ENCODE assay signal across 1 cellular context in the genomic region with DNA sequence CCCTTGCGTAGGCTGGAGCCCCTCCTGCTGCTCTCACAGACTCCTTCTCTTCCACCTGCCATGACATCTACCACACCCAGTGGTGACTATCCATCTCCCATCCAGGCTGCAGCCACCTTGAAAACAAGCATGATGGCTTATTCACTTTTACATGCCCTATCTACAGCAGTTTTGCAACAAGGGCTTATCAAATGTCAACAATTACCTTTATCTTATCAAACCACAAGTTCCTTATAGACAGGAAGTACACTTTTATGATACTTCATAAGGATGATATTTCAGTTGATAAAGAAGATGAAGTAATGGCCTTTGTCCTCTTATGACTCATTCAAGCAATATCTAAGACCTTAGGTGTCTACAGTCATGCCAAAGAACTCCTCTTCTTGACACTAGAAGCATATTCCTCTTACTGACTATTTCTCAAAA.
TF ChIP-seq lines count a peak whose summit lies in the region.

No MANE protein-coding gene starts in this region.

TF ChIP-seq in K562, 482 proteins besides CTCF, POLR2A, EP300 and RAD21 (continued from another document and continues in another):
- TF ChIP-seq, protein P1, sequence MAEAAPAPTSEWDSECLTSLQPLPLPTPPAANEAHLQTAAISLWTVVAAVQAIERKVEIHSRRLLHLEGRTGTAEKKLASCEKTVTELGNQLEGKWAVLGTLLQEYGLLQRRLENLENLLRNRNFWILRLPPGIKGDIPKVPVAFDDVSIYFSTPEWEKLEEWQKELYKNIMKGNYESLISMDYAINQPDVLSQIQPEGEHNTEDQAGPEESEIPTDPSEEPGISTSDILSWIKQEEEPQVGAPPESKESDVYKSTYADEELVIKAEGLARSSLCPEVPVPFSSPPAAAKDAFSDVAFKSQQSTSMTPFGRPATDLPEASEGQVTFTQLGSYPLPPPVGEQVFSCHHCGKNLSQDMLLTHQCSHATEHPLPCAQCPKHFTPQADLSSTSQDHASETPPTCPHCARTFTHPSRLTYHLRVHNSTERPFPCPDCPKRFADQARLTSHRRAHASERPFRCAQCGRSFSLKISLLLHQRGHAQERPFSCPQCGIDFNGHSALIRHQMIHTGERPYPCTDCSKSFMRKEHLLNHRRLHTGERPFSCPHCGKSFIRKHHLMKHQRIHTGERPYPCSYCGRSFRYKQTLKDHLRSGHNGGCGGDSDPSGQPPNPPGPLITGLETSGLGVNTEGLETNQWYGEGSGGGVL (CRISPR knock-in tag; IDR thresholded peaks at IDR 0.05) = no peak
- TF ChIP-seq ZNF717 (CRISPR knock-in tag; IDR thresholded peaks at IDR 0.05) = no peak
- no peak for TF ChIP-seq KDM5B (IDR thresholded peaks at IDR 0.05; ENCODE audit: insufficient replicate concordance, low read depth, low read length)
- no peak for TF ChIP-seq NFXL1 (CRISPR knock-in tag; IDR thresholded peaks at IDR 0.05)
- TF ChIP-seq CSDE1 (IDR thresholded peaks at IDR 0.05) = no peak
- TF ChIP-seq, protein P2, sequence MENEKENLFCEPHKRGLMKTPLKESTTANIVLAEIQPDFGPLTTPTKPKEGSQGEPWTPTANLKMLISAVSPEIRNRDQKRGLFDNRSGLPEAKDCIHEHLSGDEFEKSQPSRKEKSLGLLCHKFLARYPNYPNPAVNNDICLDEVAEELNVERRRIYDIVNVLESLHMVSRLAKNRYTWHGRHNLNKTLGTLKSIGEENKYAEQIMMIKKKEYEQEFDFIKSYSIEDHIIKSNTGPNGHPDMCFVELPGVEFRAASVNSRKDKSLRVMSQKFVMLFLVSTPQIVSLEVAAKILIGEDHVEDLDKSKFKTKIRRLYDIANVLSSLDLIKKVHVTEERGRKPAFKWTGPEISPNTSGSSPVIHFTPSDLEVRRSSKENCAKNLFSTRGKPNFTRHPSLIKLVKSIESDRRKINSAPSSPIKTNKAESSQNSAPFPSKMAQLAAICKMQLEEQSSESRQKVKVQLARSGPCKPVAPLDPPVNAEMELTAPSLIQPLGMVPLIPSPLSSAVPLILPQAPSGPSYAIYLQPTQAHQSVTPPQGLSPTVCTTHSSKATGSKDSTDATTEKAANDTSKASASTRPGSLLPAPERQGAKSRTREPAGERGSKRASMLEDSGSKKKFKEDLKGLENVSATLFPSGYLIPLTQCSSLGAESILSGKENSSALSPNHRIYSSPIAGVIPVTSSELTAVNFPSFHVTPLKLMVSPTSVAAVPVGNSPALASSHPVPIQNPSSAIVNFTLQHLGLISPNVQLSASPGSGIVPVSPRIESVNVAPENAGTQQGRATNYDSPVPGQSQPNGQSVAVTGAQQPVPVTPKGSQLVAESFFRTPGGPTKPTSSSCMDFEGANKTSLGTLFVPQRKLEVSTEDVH (IDR thresholded peaks at IDR 0.05; ENCODE audit: low read depth, partially characterized antibody) = no peak
- no peak for TF ChIP-seq CBX5 (IDR thresholded peaks at IDR 0.05; ENCODE audit: borderline replicate concordance, low read depth)
- no peak for TF ChIP-seq CBX8 (IDR thresholded peaks at IDR 0.05; ENCODE audit: borderline replicate concordance, extremely low read depth, low read depth, low read length, poor library complexity, severe bottlenecking)
- no peak for TF ChIP-seq HMG20B (CRISPR knock-in tag; IDR thresholded peaks at IDR 0.05)
- no peak for TF ChIP-seq HDAC3 (IDR thresholded peaks at IDR 0.05; ENCODE audit: borderline replicate concordance, partially characterized antibody)
- no peak for TF ChIP-seq ZBED1 (IDR thresholded peaks at IDR 0.05)
- no peak for TF ChIP-seq PML (IDR thresholded peaks at IDR 0.05; ENCODE audit: low read length)
- no peak for TF ChIP-seq NCOA6 (IDR thresholded peaks at IDR 0.05)
- TF ChIP-seq ZNF444 (CRISPR knock-in tag; IDR thresholded peaks at IDR 0.05) = no peak
- TF ChIP-seq, protein P3, sequence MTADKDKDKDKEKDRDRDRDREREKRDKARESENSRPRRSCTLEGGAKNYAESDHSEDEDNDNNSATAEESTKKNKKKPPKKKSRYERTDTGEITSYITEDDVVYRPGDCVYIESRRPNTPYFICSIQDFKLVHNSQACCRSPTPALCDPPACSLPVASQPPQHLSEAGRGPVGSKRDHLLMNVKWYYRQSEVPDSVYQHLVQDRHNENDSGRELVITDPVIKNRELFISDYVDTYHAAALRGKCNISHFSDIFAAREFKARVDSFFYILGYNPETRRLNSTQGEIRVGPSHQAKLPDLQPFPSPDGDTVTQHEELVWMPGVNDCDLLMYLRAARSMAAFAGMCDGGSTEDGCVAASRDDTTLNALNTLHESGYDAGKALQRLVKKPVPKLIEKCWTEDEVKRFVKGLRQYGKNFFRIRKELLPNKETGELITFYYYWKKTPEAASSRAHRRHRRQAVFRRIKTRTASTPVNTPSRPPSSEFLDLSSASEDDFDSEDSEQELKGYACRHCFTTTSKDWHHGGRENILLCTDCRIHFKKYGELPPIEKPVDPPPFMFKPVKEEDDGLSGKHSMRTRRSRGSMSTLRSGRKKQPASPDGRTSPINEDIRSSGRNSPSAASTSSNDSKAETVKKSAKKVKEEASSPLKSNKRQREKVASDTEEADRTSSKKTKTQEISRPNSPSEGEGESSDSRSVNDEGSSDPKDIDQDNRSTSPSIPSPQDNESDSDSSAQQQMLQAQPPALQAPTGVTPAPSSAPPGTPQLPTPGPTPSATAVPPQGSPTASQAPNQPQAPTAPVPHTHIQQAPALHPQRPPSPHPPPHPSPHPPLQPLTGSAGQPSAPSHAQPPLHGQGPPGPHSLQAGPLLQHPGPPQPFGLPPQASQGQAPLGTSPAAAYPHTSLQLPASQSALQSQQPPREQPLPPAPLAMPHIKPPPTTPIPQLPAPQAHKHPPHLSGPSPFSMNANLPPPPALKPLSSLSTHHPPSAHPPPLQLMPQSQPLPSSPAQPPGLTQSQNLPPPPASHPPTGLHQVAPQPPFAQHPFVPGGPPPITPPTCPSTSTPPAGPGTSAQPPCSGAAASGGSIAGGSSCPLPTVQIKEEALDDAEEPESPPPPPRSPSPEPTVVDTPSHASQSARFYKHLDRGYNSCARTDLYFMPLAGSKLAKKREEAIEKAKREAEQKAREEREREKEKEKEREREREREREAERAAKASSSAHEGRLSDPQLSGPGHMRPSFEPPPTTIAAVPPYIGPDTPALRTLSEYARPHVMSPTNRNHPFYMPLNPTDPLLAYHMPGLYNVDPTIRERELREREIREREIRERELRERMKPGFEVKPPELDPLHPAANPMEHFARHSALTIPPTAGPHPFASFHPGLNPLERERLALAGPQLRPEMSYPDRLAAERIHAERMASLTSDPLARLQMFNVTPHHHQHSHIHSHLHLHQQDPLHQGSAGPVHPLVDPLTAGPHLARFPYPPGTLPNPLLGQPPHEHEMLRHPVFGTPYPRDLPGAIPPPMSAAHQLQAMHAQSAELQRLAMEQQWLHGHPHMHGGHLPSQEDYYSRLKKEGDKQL (CRISPR knock-in tag; IDR thresholded peaks at IDR 0.05; ENCODE audit: borderline replicate concordance) = no peak
- TF ChIP-seq, protein P4, sequence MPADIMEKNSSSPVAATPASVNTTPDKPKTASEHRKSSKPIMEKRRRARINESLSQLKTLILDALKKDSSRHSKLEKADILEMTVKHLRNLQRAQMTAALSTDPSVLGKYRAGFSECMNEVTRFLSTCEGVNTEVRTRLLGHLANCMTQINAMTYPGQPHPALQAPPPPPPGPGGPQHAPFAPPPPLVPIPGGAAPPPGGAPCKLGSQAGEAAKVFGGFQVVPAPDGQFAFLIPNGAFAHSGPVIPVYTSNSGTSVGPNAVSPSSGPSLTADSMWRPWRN (IDR thresholded peaks at IDR 0.05; ENCODE audit: low read depth) = peak; percentile 58; the same call in 1 of the 2 replicates
- TF ChIP-seq TCF3 (CRISPR knock-in tag; IDR thresholded peaks at IDR 0.05) = no peak
- no peak for TF ChIP-seq ZNF778 (CRISPR knock-in tag; IDR thresholded peaks at IDR 0.05)
- no peak for TF ChIP-seq WHSC1 (IDR thresholded peaks at IDR 0.05; ENCODE audit: low read length)
- no peak for TF ChIP-seq JUN (IDR thresholded peaks at IDR 0.05; ENCODE audit: borderline replicate concordance, low read depth, low read length)
- no peak for TF ChIP-seq JUN (CRISPR knock-in tag; IDR thresholded peaks at IDR 0.05; ENCODE audit: borderline replicate concordance)
- TF ChIP-seq POU5F1 (IDR thresholded peaks at IDR 0.05; ENCODE audit: borderline replicate concordance, low read depth, low read length, partially characterized antibody) = no peak
- no peak for TF ChIP-seq JUNB (CRISPR knock-in tag; conservative IDR thresholded peaks at IDR 0.05)
- no peak for TF ChIP-seq CC2D1A (IDR thresholded peaks at IDR 0.05)
- TF ChIP-seq CBFB (CRISPR knock-in tag; IDR thresholded peaks at IDR 0.05) = no peak
- no peak for TF ChIP-seq PHTF2 (CRISPR knock-in tag; IDR thresholded peaks at IDR 0.05)
- no peak for TF ChIP-seq IRF2 (CRISPR knock-in tag; IDR thresholded peaks at IDR 0.05)
- TF ChIP-seq ZNF23 (CRISPR knock-in tag; IDR thresholded peaks at IDR 0.05) = no peak
- TF ChIP-seq RFX7 (CRISPR knock-in tag; IDR thresholded peaks at IDR 0.05) = no peak
- TF ChIP-seq TRIM24 (IDR thresholded peaks at IDR 0.05) = 0 out of 4 replicates have a peak, but pooled peaks of 1 of the 2 experiments have one; percentile 28
- TF ChIP-seq, protein P5, sequence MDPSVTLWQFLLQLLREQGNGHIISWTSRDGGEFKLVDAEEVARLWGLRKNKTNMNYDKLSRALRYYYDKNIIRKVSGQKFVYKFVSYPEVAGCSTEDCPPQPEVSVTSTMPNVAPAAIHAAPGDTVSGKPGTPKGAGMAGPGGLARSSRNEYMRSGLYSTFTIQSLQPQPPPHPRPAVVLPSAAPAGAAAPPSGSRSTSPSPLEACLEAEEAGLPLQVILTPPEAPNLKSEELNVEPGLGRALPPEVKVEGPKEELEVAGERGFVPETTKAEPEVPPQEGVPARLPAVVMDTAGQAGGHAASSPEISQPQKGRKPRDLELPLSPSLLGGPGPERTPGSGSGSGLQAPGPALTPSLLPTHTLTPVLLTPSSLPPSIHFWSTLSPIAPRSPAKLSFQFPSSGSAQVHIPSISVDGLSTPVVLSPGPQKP (CRISPR knock-in tag; IDR thresholded peaks at IDR 0.05) = no peak
- TF ChIP-seq ZBTB8A (IDR thresholded peaks at IDR 0.05; ENCODE audit: partially characterized antibody) = no peak
- no peak for TF ChIP-seq NFIC (IDR thresholded peaks at IDR 0.05)
- TF ChIP-seq TAF9B (IDR thresholded peaks at IDR 0.05; ENCODE audit: partially characterized antibody) = no peak
- no peak for TF ChIP-seq CREBBP (IDR thresholded peaks at IDR 0.05; ENCODE audit: low read depth, low read length)
- no peak for TF ChIP-seq HEY1 (CRISPR knock-in tag; IDR thresholded peaks at IDR 0.05; ENCODE audit: borderline replicate concordance)
- TF ChIP-seq CBFA2T3 (IDR thresholded peaks at IDR 0.05) = peak; percentile 77
- peak; percentile 62 for TF ChIP-seq CEBPB (tag; IDR thresholded peaks at IDR 0.05)
- no peak for TF ChIP-seq MEF2A (IDR thresholded peaks at IDR 0.05; ENCODE audit: control insufficient read depth, low read depth, low read length)
- TF ChIP-seq BCOR (IDR thresholded peaks at IDR 0.05) = no peak
- TF ChIP-seq HNRNPLL (IDR thresholded peaks at IDR 0.05; ENCODE audit: low read depth, low read length, poor library complexity, severe bottlenecking) = no peak
- TF ChIP-seq XRCC5 (IDR thresholded peaks at IDR 0.05; ENCODE audit: low read depth, low read length) = no peak
- TF ChIP-seq SNIP1 (IDR thresholded peaks at IDR 0.05; ENCODE audit: low read depth) = no peak
- TF ChIP-seq, protein P6, sequence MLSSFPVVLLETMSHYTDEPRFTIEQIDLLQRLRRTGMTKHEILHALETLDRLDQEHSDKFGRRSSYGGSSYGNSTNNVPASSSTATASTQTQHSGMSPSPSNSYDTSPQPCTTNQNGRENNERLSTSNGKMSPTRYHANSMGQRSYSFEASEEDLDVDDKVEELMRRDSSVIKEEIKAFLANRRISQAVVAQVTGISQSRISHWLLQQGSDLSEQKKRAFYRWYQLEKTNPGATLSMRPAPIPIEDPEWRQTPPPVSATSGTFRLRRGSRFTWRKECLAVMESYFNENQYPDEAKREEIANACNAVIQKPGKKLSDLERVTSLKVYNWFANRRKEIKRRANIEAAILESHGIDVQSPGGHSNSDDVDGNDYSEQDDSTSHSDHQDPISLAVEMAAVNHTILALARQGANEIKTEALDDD (IDR thresholded peaks at IDR 0.05) = no peak
- no peak for TF ChIP-seq ZNF707 (CRISPR knock-in tag; conservative IDR thresholded peaks at IDR 0.05)
- no peak for TF ChIP-seq ZNF79 (CRISPR knock-in tag; IDR thresholded peaks at IDR 0.05; ENCODE audit: low read depth)
- TF ChIP-seq THRAP3 (IDR thresholded peaks at IDR 0.05; ENCODE audit: borderline replicate concordance) = no peak
- TF ChIP-seq, protein P7, sequence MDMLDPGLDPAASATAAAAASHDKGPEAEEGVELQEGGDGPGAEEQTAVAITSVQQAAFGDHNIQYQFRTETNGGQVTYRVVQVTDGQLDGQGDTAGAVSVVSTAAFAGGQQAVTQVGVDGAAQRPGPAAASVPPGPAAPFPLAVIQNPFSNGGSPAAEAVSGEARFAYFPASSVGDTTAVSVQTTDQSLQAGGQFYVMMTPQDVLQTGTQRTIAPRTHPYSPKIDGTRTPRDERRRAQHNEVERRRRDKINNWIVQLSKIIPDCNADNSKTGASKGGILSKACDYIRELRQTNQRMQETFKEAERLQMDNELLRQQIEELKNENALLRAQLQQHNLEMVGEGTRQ (CRISPR knock-in tag; IDR thresholded peaks at IDR 0.05) = no peak
- TF ChIP-seq, protein P8, sequence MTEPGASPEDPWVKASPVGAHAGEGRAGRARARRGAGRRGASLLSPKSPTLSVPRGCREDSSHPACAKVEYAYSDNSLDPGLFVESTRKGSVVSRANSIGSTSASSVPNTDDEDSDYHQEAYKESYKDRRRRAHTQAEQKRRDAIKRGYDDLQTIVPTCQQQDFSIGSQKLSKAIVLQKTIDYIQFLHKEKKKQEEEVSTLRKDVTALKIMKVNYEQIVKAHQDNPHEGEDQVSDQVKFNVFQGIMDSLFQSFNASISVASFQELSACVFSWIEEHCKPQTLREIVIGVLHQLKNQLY (CRISPR knock-in tag; conservative IDR thresholded peaks at IDR 0.05) = no peak
- TF ChIP-seq ZFP1 (CRISPR knock-in tag; IDR thresholded peaks at IDR 0.05) = no peak
- no peak for TF ChIP-seq HIVEP1 (CRISPR knock-in tag; IDR thresholded peaks at IDR 0.05)
- TF ChIP-seq ZC3H11A (IDR thresholded peaks at IDR 0.05; ENCODE audit: low read depth, low read length) = no peak
